Comparison of ENCODE assay signal across 19 cellular contexts in genomic region chr5:115424030-115424429, GRCh38.
DNase-seq lines count a peak whose midpoint lies in the region; ATAC-seq, FAIRE-seq and TF ChIP-seq lines count a peak whose summit lies in the region.
"Had no signal": no experiment of that assay in that cellular context is flagged by ENCODE, and none has a peak within 500 bp of the region (broad histone marks: within the 10 kb centered on the region; RNA-seq: fewer than 3 reads in every experiment).

No MANE protein-coding gene starts in this region.

- H3K9ac ChIP-seq in K562 (ENCODE audit: insufficient read depth in 1 of 2, low read depth in 2 of 2, low read length in 2 of 2) = no peak overlapping the region
- H3K9ac ChIP-seq: SK-N-SH had no signal

- TF ChIP-seq RAD21 in K562 (CRISPR knock-in tag; conservative IDR thresholded peaks at IDR 0.05 in 1 of 2, IDR thresholded peaks at IDR 0.05 in 1 of 2) = no peak

- BruUV-seq in K562 (replicated peaks; lab: Mats Ljungman, UMichigan) = no TSS peak

- no peaks in the 10 kb centered on the region for H3K27me3 ChIP-seq in GM23338 (ENCODE audit: insufficient read depth)
- no peaks in the 10 kb centered on the region; a peak in 1 of 5 replicates for H3K27me3 ChIP-seq in K562 (ENCODE audit: control insufficient read depth in 2 of 2, insufficient read depth in 2 of 2, low read length in 2 of 2)
- H3K27me3 ChIP-seq: breast epithelium, MG63 had no signal

- TF ChIP-seq EP300 in K562 (IDR thresholded peaks at IDR 0.05; ENCODE audit: low read length) = no peak

- no peak for DNase-seq in GM23338 (ENCODE audit: low spot score)
- no peak for DNase-seq in K562 (ENCODE audit: extremely low read depth in 1 of 4, low spot score in 3 of 4)
- DNase-seq in left ventricle myocardium superior = peak; percentile 41
- no peak for DNase-seq in sciatic nerve (ENCODE audit: low spot score)
- DNase-seq in GM19239 (ENCODE audit: insufficient read length, low spot score) = no peak
- DNase-seq in NCI-H446 treated with DMSO at 0.1 percent for 48 hours (lab: John Stamatoyannopoulos, UW) = no peak
- no peak for DNase-seq in GM19240 (ENCODE audit: insufficient read length, low spot score)
- no peak for DNase-seq in NCI-H2227 (lab: John Stamatoyannopoulos, UW; ENCODE audit: unreplicated experiment)
- DNase-seq: ACHN; CD4-positive, alpha-beta T cell; DMS53; mammary epithelial cell; NCI-H187 treated with DMSO at 0.1 percent for 48 hours; NCI-H524; SK-N-SH; T-helper 9 cell had no signal

- FAIRE-seq in K562 (lab: Jason Lieb, UNC) = no peak
- FAIRE-seq in GM19239 (lab: Jason Lieb, UNC) = no peak

- H4K20me1 ChIP-seq in GM23338 (replicated peaks; ENCODE audit: insufficient read depth) = no peaks in the 10 kb centered on the region
- H4K20me1 ChIP-seq in K562 (replicated peaks; ENCODE audit: control insufficient read depth, insufficient read depth, low read length) = no peaks in the 10 kb centered on the region

- H2AFZ ChIP-seq in GM23338 (peak overlapping the region; percentile 66; the same call in 1 of the 2 replicates), K562 (ENCODE audit: low read depth, low read length) (no peak overlapping the region)

- ATAC-seq in GM23338 (no peak), K562 (no peak), left ventricle myocardium superior (peak; percentile 77), sciatic nerve (peak; percentile 26)
- ATAC-seq: natural killer cell treated with Interleukin-12 subunit alpha and Interleukin-12 subunit beta and Interleukin-15 and Interleukin-18, amount 100 ng/mL, for 72 hours had no signal

- H3K4me1 Mint-ChIP-seq in GM23338 = peaks cover 20% of the 10 kb centered on the region

- no peaks in the 10 kb centered on the region for H3K27me3 Mint-ChIP-seq in GM23338 (ENCODE audit: insufficient read depth, low read depth, poor library complexity)

- 4% methylated on average over 5 of the region's 5 CpGs for WGBS in K562 (ENCODE audit: insufficient coverage, low coverage, missing lambda C conversion rate)

- no peaks in the 10 kb centered on the region for H3K9me1 ChIP-seq in K562 (ENCODE audit: control insufficient read depth, insufficient read depth, low read length)

- H3K9me3 ChIP-seq in K562 (replicated peaks; ENCODE audit: control insufficient read depth, insufficient read depth, low read depth, low read length) = no peaks in the 10 kb centered on the region
- H3K9me3 ChIP-seq: breast epithelium, MG63, SK-N-SH had no signal

- H3K36me3 ChIP-seq in GM23338 (ENCODE audit: insufficient read depth) = no peaks in the 10 kb centered on the region
- no peaks in the 10 kb centered on the region for H3K36me3 ChIP-seq in K562 (ENCODE audit: control insufficient read depth, insufficient read depth, low read length)
- H3K36me3 ChIP-seq: breast epithelium, MG63 had no signal

- H3K79me2 ChIP-seq in GM23338 (replicated peaks; ENCODE audit: insufficient read depth) (no peaks in the 10 kb centered on the region), K562 (ENCODE audit: control insufficient read depth, insufficient read depth, low read length) (no peaks in the 10 kb centered on the region)

- no peaks in the 10 kb centered on the region for H3F3A ChIP-seq in GM23338 (replicated peaks; ENCODE audit: low read depth)

- H3K27ac ChIP-seq in GM23338 (ENCODE audit: low read depth) = no peak overlapping the region
- H3K27ac ChIP-seq in K562 (ENCODE audit: extremely low read depth, low read depth, low read length) = no peak overlapping the region

- H3K4me1 ChIP-seq in GM23338 (ENCODE audit: insufficient read depth) = peaks cover 19% of the 10 kb centered on the region; the same call in 1 of the 2 replicates
- no peaks in the 10 kb centered on the region for H3K4me1 ChIP-seq in K562 (replicated peaks in 1 of 2; ENCODE audit: control insufficient read depth in 2 of 2, insufficient read depth in 2 of 2, low read length in 2 of 2)
- H3K4me1 ChIP-seq: breast epithelium had no signal

- H3K9me3 Mint-ChIP-seq in GM23338 = peaks cover 2% of the 10 kb centered on the region; the same call in 1 of the 3 replicates
- H3K9me3 Mint-ChIP-seq: CD4-positive, alpha-beta T cell; natural killer cell treated with Interleukin-12 subunit alpha and Interleukin-12 subunit beta and Interleukin-15 and Interleukin-18, amount 100 ng/mL, for 72 hours had no signal

- TF ChIP-seq CTCF in GM23338 (conservative IDR thresholded peaks at IDR 0.05; ENCODE audit: low read depth in 2 of 2) (no peak), K562 (IDR thresholded peaks at IDR 0.05 in 2 of 3, conservative IDR thresholded peaks at IDR 0.05 in 1 of 3; ENCODE audit: insufficient read depth in 2 of 3, low read depth in 1 of 3, low read length in 3 of 3) (no peak)

- H3K36me3 Mint-ChIP-seq in GM23338 (ENCODE audit: low read depth) = no peaks in the 10 kb centered on the region
- H3K36me3 Mint-ChIP-seq: natural killer cell treated with Interleukin-12 subunit alpha and Interleukin-12 subunit beta and Interleukin-15 and Interleukin-18, amount 100 ng/mL, for 72 hours had no signal

- intact Hi-C loops in K562 (cut with micrococcal nuclease) (no loop called here), left ventricle myocardium superior (cut with micrococcal nuclease) (loop anchor here (5.0 kb wide), 2 partner anchors 38 to 47 kb away; no protein-coding TSS in a partner anchor), sciatic nerve (cut with DNase I) (no loop called here)

- TF ChIP-seq POLR2A in K562 (conservative IDR thresholded peaks at IDR 0.05) = no peak

- POLR2A ChIA-PET in K562 (lab: Yijun Ruan, JAX) = no interaction called here

- no peak overlapping the region for H3K4me3 Mint-ChIP-seq in GM23338
- H3K4me3 Mint-ChIP-seq: CD4-positive, alpha-beta T cell; natural killer cell treated with Interleukin-12 subunit alpha and Interleukin-12 subunit beta and Interleukin-15 and Interleukin-18, amount 100 ng/mL, for 72 hours had no signal

- in situ Hi-C loops in K562 (cut with MboI) = no loop called here

- 0 out of 2 replicates have a peak, but pooled peaks cover 5% of the 10 kb centered on the region for H3K9me2 ChIP-seq in GM23338 (ENCODE audit: insufficient read depth)
- H3K9me2 ChIP-seq: SK-N-SH had no signal

- CTCF ChIA-PET in K562 (lab: Yijun Ruan, JAX; ENCODE audit: low intra/inter-chr PET ratio) = no interaction called here

- H3K27ac Mint-ChIP-seq in GM23338 = no peak overlapping the region
- H3K27ac Mint-ChIP-seq: CD4-positive, alpha-beta T cell; natural killer cell treated with Interleukin-12 subunit alpha and Interleukin-12 subunit beta and Interleukin-15 and Interleukin-18, amount 100 ng/mL, for 72 hours had no signal

- no peak overlapping the region for H3K4me2 ChIP-seq in GM23338
- no peak overlapping the region for H3K4me2 ChIP-seq in K562 (ENCODE audit: insufficient read depth, low read length)
- H3K4me2 ChIP-seq: SK-N-SH had no signal

- H3K4me3 ChIP-seq in GM23338 (no peak overlapping the region), K562 (no peak overlapping the region)
- H3K4me3 ChIP-seq: breast epithelium, MG63 had no signal

TF ChIP-seq in GM23338, 12 proteins besides CTCF, POLR2A, EP300 and RAD21:
- TF ChIP-seq, protein P1, sequence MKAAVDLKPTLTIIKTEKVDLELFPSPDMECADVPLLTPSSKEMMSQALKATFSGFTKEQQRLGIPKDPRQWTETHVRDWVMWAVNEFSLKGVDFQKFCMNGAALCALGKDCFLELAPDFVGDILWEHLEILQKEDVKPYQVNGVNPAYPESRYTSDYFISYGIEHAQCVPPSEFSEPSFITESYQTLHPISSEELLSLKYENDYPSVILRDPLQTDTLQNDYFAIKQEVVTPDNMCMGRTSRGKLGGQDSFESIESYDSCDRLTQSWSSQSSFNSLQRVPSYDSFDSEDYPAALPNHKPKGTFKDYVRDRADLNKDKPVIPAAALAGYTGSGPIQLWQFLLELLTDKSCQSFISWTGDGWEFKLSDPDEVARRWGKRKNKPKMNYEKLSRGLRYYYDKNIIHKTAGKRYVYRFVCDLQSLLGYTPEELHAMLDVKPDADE (IDR thresholded peaks at IDR 0.05) = no peak
- TF ChIP-seq STAT1 (IDR thresholded peaks at IDR 0.05; ENCODE audit: unreplicated experiment) = no peak
- no peak for TF ChIP-seq EZH2phosphoT487 (IDR thresholded peaks at IDR 0.05; ENCODE audit: unreplicated experiment)
- TF ChIP-seq POLR2AphosphoS5 (IDR thresholded peaks at IDR 0.05; ENCODE audit: low read depth) = no peak
- TF ChIP-seq ZNF114 (CRISPR knock-in tag; IDR thresholded peaks at IDR 0.05) = no peak
- TF ChIP-seq JUNB (IDR thresholded peaks at IDR 0.05; ENCODE audit: unreplicated experiment) = no peak

TF ChIP-seq in K562, 482 proteins besides CTCF, POLR2A, EP300 and RAD21:
- TF ChIP-seq POLR2AphosphoS2 (IDR thresholded peaks at IDR 0.05; ENCODE audit: low read length) = no peak
- no peak for TF ChIP-seq ZKSCAN8 (CRISPR knock-in tag; IDR thresholded peaks at IDR 0.05)
- 0 out of 2 replicates have a peak, but pooled peaks have one; percentile 25 for TF ChIP-seq VEZF1 (CRISPR knock-in tag; IDR thresholded peaks at IDR 0.05)
- TF ChIP-seq POLR2G (IDR thresholded peaks at IDR 0.05; ENCODE audit: low read depth, low read length) = no peak
TF ChIP-seq in K562: peak in this region for 1.

Comparison
In these comparisons a context has a peak if more than half of its experiments do, and no peak if none do; other contexts are left out.
1. ATAC-seq: peak in left ventricle myocardium superior (single experiment) and sciatic nerve (single experiment); none in GM23338 (single experiment) and K562 (single experiment).